In genomic region chr14:78341827-78342389, GRCh38 we compare ENCODE assay signal across 23 cellular contexts.
DNase-seq lines count a peak whose midpoint lies in the region; ATAC-seq and TF ChIP-seq lines count a peak whose summit lies in the region.
"Had no signal": no experiment of that assay in that cellular context is flagged by ENCODE, and none has a peak within 500 bp of the region (broad histone marks: within the 10 kb centered on the region; RNA-seq: fewer than 3 reads in every experiment).

No MANE protein-coding gene starts in this region.

- H3K36me3 ChIP-seq in lower lobe of right lung = no peaks in the 10 kb centered on the region
- H3K36me3 ChIP-seq in effector memory CD4-positive, alpha-beta T cell (ENCODE audit: control insufficient read depth, insufficient read depth, low read length) = no peaks in the 10 kb centered on the region
- H3K36me3 ChIP-seq: gastrocnemius medialis had no signal

- H3K27me3 Mint-ChIP-seq in activated T-cell treated with anti-CD3 and anti-CD28 coated beads, Interleukin-2, amount 50 U/mL, for 72 hours (ENCODE audit: low read depth) = no peaks in the 10 kb centered on the region
- H3K27me3 Mint-ChIP-seq: activated CD4-positive, alpha-beta T cell treated with anti-CD3 and anti-CD28 coated beads, Interleukin-2, amount 10 ng/mL, durations not matched to agents 24 days and 14 days; CD4-positive, alpha-beta memory T cell had no signal

- H3K27ac Mint-ChIP-seq in activated T-cell treated with anti-CD3 and anti-CD28 coated beads, Interleukin-2, amount 50 U/mL, for 72 hours = no peak overlapping the region
- H3K27ac Mint-ChIP-seq: activated CD4-positive, alpha-beta T cell treated with anti-CD3 and anti-CD28 coated beads, Interleukin-2, amount 10 ng/mL, durations not matched to agents 24 days and 14 days; CD4-positive, alpha-beta memory T cell; mesothelial cell of epicardium; naive thymus-derived CD4-positive, alpha-beta T cell; T-helper 1 cell treated with Interleukin-12 subunit alpha and Interleukin-12 subunit beta and Interleukin-4 antibody, amounts not matched to agents 30 μg/mL and 1 μg/mL, for 36 hours had no signal

- no peaks in the 10 kb centered on the region for H3K9me3 ChIP-seq in lower lobe of right lung
- no peaks in the 10 kb centered on the region for H3K9me3 ChIP-seq in effector memory CD4-positive, alpha-beta T cell (ENCODE audit: control insufficient read depth, low read length)
- H3K9me3 ChIP-seq: gastrocnemius medialis had no signal

- no peaks in the 10 kb centered on the region for H3K9me3 Mint-ChIP-seq in activated T-cell treated with anti-CD3 and anti-CD28 coated beads, Interleukin-2, amount 50 U/mL, for 72 hours
- H3K9me3 Mint-ChIP-seq: activated CD4-positive, alpha-beta T cell treated with anti-CD3 and anti-CD28 coated beads, Interleukin-2, amount 10 ng/mL, durations not matched to agents 24 days and 14 days; mesothelial cell of epicardium; T-helper 1 cell treated with Interleukin-12 subunit alpha and Interleukin-12 subunit beta and Interleukin-4 antibody, amounts not matched to agents 30 μg/mL and 1 μg/mL, for 36 hours had no signal

- no peaks in the 10 kb centered on the region for H3K36me3 Mint-ChIP-seq in activated T-cell treated with anti-CD3 and anti-CD28 coated beads, Interleukin-2, amount 50 U/mL, for 72 hours (ENCODE audit: insufficient read depth in 2 of 2)
- H3K36me3 Mint-ChIP-seq: CD4-positive, alpha-beta memory T cell; mesothelial cell of epicardium; naive thymus-derived CD4-positive, alpha-beta T cell had no signal

- no peak for TF ChIP-seq POLR2A in lower leg skin (IDR thresholded peaks at IDR 0.05)

- no peak overlapping the region for H3K27ac ChIP-seq in lower lobe of right lung
- H3K27ac ChIP-seq in effector memory CD4-positive, alpha-beta T cell (ENCODE audit: insufficient read depth, low read length, poor library complexity, severe bottlenecking) = no peak overlapping the region
- H3K27ac ChIP-seq: gastrocnemius medialis, hepatocyte, skin epidermis had no signal

- no peaks in the 10 kb centered on the region for H3K4me1 Mint-ChIP-seq in activated T-cell treated with anti-CD3 and anti-CD28 coated beads, Interleukin-2, amount 50 U/mL, for 72 hours (ENCODE audit: low read depth)
- H3K4me1 Mint-ChIP-seq: activated CD4-positive, alpha-beta T cell treated with anti-CD3 and anti-CD28 coated beads, Interleukin-2, amount 10 ng/mL, durations not matched to agents 24 days and 14 days; CD4-positive, alpha-beta memory T cell; mesothelial cell of epicardium; naive thymus-derived CD4-positive, alpha-beta T cell had no signal

- no peak overlapping the region for H3K4me3 ChIP-seq in lower lobe of right lung
- H3K4me3 ChIP-seq in effector memory CD4-positive, alpha-beta T cell (ENCODE audit: insufficient read depth, low read depth, low read length, poor library complexity, severe bottlenecking) = no peak overlapping the region
- H3K4me3 ChIP-seq in lower leg skin (ENCODE audit: low read depth, poor library complexity, severe bottlenecking) = no peak overlapping the region
- H3K4me3 ChIP-seq: gastrocnemius medialis, hepatocyte, skin epidermis had no signal

- ATAC-seq in lower lobe of right lung = peak; percentile 78 to 90
- no peak for ATAC-seq in activated T-cell treated with anti-CD3 and anti-CD28 coated beads, Interleukin-2, amount 50 U/mL, for 72 hours (replicated peaks in 1 of 2)
- ATAC-seq: gastrocnemius medialis; naive thymus-derived CD4-positive, alpha-beta T cell had no signal

- H3K4me3 Mint-ChIP-seq in activated T-cell treated with anti-CD3 and anti-CD28 coated beads, Interleukin-2, amount 50 U/mL, for 72 hours = no peak overlapping the region
- H3K4me3 Mint-ChIP-seq: activated CD4-positive, alpha-beta T cell treated with anti-CD3 and anti-CD28 coated beads, Interleukin-2, amount 10 ng/mL, durations not matched to agents 24 days and 14 days; CD4-positive, alpha-beta memory T cell; mesothelial cell of epicardium; naive thymus-derived CD4-positive, alpha-beta T cell; T-helper 1 cell treated with Interleukin-12 subunit alpha and Interleukin-12 subunit beta and Interleukin-4 antibody, amounts not matched to agents 30 μg/mL and 1 μg/mL, for 36 hours had no signal

- TF ChIP-seq CTCF in lower lobe of right lung (IDR thresholded peaks at IDR 0.05) = no peak
- no peak for TF ChIP-seq CTCF in lower leg skin (IDR thresholded peaks at IDR 0.05)

- H3K27me3 ChIP-seq in lower lobe of right lung (ENCODE audit: low read depth) = no peaks in the 10 kb centered on the region
- no peaks in the 10 kb centered on the region for H3K27me3 ChIP-seq in effector memory CD4-positive, alpha-beta T cell (replicated peaks; ENCODE audit: control insufficient read depth, insufficient read depth, low read length, poor library complexity, severe bottlenecking)
- H3K27me3 ChIP-seq: gastrocnemius medialis, hepatocyte had no signal

- intact Hi-C loops in lower lobe of right lung (cut with DNase I) (no loop called here), lower leg skin (cut with DNase I; ENCODE audit: low total_unique reads) (no loop called here)

- peak; percentile 65 for DNase-seq in NCI-H1105 treated with DMSO at 0.1 percent for 48 hours (lab: John Stamatoyannopoulos, UW)
- no peak for DNase-seq in NCI-H1105 (lab: John Stamatoyannopoulos, UW)
- peak; percentile 74 for DNase-seq in DMS79 (lab: John Stamatoyannopoulos, UW)
- peak; percentile 31 for DNase-seq in NCI-H345 treated with DMSO at 0.1 percent for 48 hours (lab: John Stamatoyannopoulos, UW; ENCODE audit: unreplicated experiment)
- DNase-seq in lower lobe of right lung = no peak
- DNase-seq in effector memory CD4-positive, alpha-beta T cell = no peak
- no peak for DNase-seq in lower leg skin (ENCODE audit: low spot score in 2 of 2)
- DNase-seq in activated T-cell treated with anti-CD3 and anti-CD28 coated beads, Interleukin-2, amount 50 U/mL, for 72 hours = no peak
- DNase-seq: 8988T; activated CD4-positive, alpha-beta T cell treated with anti-CD3 and anti-CD28 coated beads, Interleukin-2, amount 10 ng/mL, durations not matched to agents 24 days and 14 days; activated naive CD4-positive, alpha-beta T cell treated with Interleukin-2 at 50 U/mL for 16 hours; activated T-cell treated with anti-CD3 and anti-CD28 coated beads, Interleukin-2, amount 50 U/mL, for 48 hours; CD4-positive, alpha-beta memory T cell; gastrocnemius medialis; KG1; MV-4-11; naive thymus-derived CD4-positive, alpha-beta T cell; NCI-H446 treated with DMSO at 0.1 percent for 48 hours; trophoblast cell had no signal

- no peaks in the 10 kb centered on the region for H3K4me1 ChIP-seq in lower lobe of right lung
- H3K4me1 ChIP-seq in effector memory CD4-positive, alpha-beta T cell (ENCODE audit: control insufficient read depth, insufficient read depth, low read length, poor library complexity, severe bottlenecking) = no peaks in the 10 kb centered on the region
- H3K4me1 ChIP-seq: gastrocnemius medialis had no signal

- WGBS in lower leg skin, 2 donors = 65 to 71% methylated on average over 3 of the region's 3 CpGs

Comparison
In these comparisons a context has a peak if more than half of its experiments do, and no peak if none do; other contexts are left out.
1. DNase-seq: peak in NCI-H1105 treated with DMSO at 0.1 percent for 48 hours (single experiment), DMS79 (single experiment) and NCI-H345 treated with DMSO at 0.1 percent for 48 hours (single experiment); none in NCI-H1105 (single experiment), lower lobe of right lung (single experiment), effector memory CD4-positive, alpha-beta T cell (0 of 3), lower leg skin (0 of 2) and activated T-cell treated with anti-CD3 and anti-CD28 coated beads, Interleukin-2, amount 50 U/mL, for 72 hours (0 of 2).
2. ATAC-seq: peak in lower lobe of right lung (2 of 2); none in activated T-cell treated with anti-CD3 and anti-CD28 coated beads, Interleukin-2, amount 50 U/mL, for 72 hours (0 of 2).